In the genomic region with DNA sequence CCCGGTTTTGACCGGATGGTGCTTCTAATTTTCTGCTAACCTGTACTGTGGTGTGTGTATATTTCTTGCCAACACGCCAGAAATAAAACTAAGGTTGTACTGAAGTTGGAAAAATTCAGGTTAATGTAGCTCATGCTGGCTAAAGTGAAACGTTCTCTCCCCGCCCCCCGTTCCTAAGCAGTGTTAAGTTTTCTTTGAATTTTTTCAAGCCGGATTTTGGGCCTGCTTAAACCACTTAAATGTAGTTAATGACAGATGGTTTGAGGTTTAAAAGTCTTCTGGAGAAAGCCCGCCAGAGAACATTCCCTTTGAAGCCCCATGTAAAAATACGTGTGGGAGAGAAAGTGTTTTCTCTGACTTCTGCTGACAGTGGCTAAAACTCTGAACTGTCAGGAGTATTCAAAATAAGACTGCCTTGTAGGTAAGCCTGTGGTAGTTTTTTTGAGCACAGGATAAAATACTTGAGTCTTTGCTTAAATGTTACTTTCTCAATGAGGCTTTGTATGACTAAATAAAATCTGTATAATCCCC, we compare ENCODE assay signal across 8 cellular contexts.
DNase-seq lines count a peak whose midpoint lies in the region; TF ChIP-seq lines count a peak whose summit lies in the region.

No MANE protein-coding gene starts in this region.

- H4K20me1 ChIP-seq in DOHH2 (ENCODE audit: control insufficient read depth, insufficient read depth, low read depth, low read length), result no peaks in the 10 kb centered on the region

- H3F3A ChIP-seq in DOHH2 (ENCODE audit: control insufficient read depth, insufficient read depth), result peaks cover 66% of the 10 kb centered on the region

- DNase-seq in NCI-H82 (lab: John Stamatoyannopoulos, UW), result peak; percentile 90
- no peak for DNase-seq in CD1c-positive myeloid dendritic cell (ENCODE audit: extremely low spot score)
- no peak for DNase-seq in activated CD8-positive, alpha-beta memory T cell treated with anti-CD3 and anti-CD28 coated beads, Interleukin-2, amount 50 U/mL, for 4 hours
- no peak for DNase-seq in cerebellar cortex (ENCODE audit: low spot score)
- no peak for DNase-seq in AG08395 (ENCODE audit: low spot score)

- H3K79me2 ChIP-seq in DOHH2 (ENCODE audit: control insufficient read depth, low read length), result no peaks in the 10 kb centered on the region

- H3K4me3 Mint-ChIP-seq in nephron, result peak overlapping the region; percentile 94 to 98 (median 96)

- H3K36me3 ChIP-seq in DOHH2 (ENCODE audit: control insufficient read depth, low read length), result peaks cover 10% of the 10 kb centered on the region

- H3K27ac ChIP-seq in DOHH2 (ENCODE audit: low read depth, low read length), result peak overlapping the region; percentile 85
- H3K27ac ChIP-seq in cingulate gyrus (ENCODE audit: low read depth, low read length), result peak overlapping the region; percentile 74

- peaks cover 51% of the 10 kb centered on the region for H3K4me1 Mint-ChIP-seq in nephron

- H3K4me2 ChIP-seq in DOHH2 (ENCODE audit: low read length), result peak overlapping the region; percentile 78

- no peaks in the 10 kb centered on the region for H3K9me3 Mint-ChIP-seq in nephron

- peaks cover 79% of the 10 kb centered on the region for H3K4me1 ChIP-seq in DOHH2 (ENCODE audit: control insufficient read depth, low read length)

- no peaks in the 10 kb centered on the region for H3K9me2 ChIP-seq in DOHH2 (replicated peaks; ENCODE audit: control insufficient read depth, low read length)

- no peaks in the 10 kb centered on the region for H3K27me3 Mint-ChIP-seq in nephron (ENCODE audit: low read depth)

- no peaks in the 10 kb centered on the region for H3K27me3 ChIP-seq in DOHH2 (ENCODE audit: control insufficient read depth, low read length)

- peak overlapping the region; percentile 94 for H3K4me3 ChIP-seq in DOHH2 (ENCODE audit: low read length)

- no peak for TF ChIP-seq CTCF in DOHH2 (IDR thresholded peaks at IDR 0.05; ENCODE audit: low read depth, low read length, poor library complexity, severe bottlenecking)
- no peak for TF ChIP-seq CTCF in nephron (IDR thresholded peaks at IDR 0.05; ENCODE audit: unreplicated experiment in 3 of 3)

- H3K9me3 ChIP-seq in DOHH2 (ENCODE audit: control insufficient read depth, insufficient read depth, low read length), result no peaks in the 10 kb centered on the region

- peak overlapping the region; percentile 97 to 99 (median 98) for H3K27ac Mint-ChIP-seq in nephron

- no peaks in the 10 kb centered on the region for H3K36me3 Mint-ChIP-seq in nephron (ENCODE audit: low read depth)
